Comparison of ENCODE assay signal across 8 cellular contexts in genomic region chr2:109613922-109614714, GRCh38. TPM values are rescaled to one million over a fixed set of nuclear protein-coding genes. Genes with fewer than 3 reads are reported as not detected.
DNase-seq lines count a peak whose midpoint lies in the region; ATAC-seq and TF ChIP-seq lines count a peak whose summit lies in the region.

SEPTIN10 (minus strand) TSS chr2:109613966; CDS start chr2:109613827, 139 bp downstream.
SOWAHC (plus strand) TSS chr2:109614364; CDS start chr2:109614490, 126 bp downstream.

- peak within 1 kb of the TSS; percentile 88 to 98 for H3K27ac ChIP-seq in left lung

- peak; percentile 77 for ATAC-seq in GM18498 (IDR thresholded peaks at IDR 0.05; ENCODE audit: unreplicated experiment)
- ATAC-seq in HG02973 (IDR thresholded peaks at IDR 0.05; ENCODE audit: unreplicated experiment), result peak; percentile 84
- ATAC-seq in left lung, result peak; percentile 94

- peaks cover 15 to 40% of the 10 kb centered on the region in 2 donors for H3K4me1 ChIP-seq in left lung

- no peak for TF ChIP-seq CTCF in left lung (IDR thresholded peaks at IDR 0.05)

- DNase-seq in NCI-H2227 treated with DMSO at 0.1 percent for 48 hours (lab: John Stamatoyannopoulos, UW) (peak; percentile 96), dermis blood vessel endothelial cell (peak; percentile 100), left lung (peak; percentile 96 to 98), NOMO-1 (lab: John Stamatoyannopoulos, UW; ENCODE audit: unreplicated experiment in 2 of 2) (no peak)
- peak; percentile 59 to 63 for DNase-seq in activated CD4-positive, alpha-beta T cell treated with anti-CD3 and anti-CD28 coated beads, Interleukin-2, amount 50 U/mL, for 4 hours
- DNase-seq in stimulated activated CD4-positive, alpha-beta T cell treated with anti-CD3 and anti-CD28 coated beads, Interleukin-1b, Interleukin-23, amount 100 ng/mL, for 48 hours, result peak; percentile 78

- no peaks in the 10 kb centered on the region for H3K9me3 ChIP-seq in left lung

- H3K4me3 ChIP-seq in left lung, result peak within 1 kb of the TSS; percentile 57 to 74

- peaks cover 0 to 86% of the 10 kb centered on the region in 2 donors for H3K27me3 ChIP-seq in left lung

- intact Hi-C loops in left lung (cut with DNase I), result no loop called here

- no peaks in the 10 kb centered on the region for H3K36me3 ChIP-seq in left lung

RNA-seq across cellular contexts. Expression of gene SEPTIN10, which starts in this region (rescaled TPM):
- total RNA-seq in dermis blood vessel endothelial cell, result 149 and 179 TPM in 2 replicates
- 10 to 100 TPM; 66.6 to 73.8 TPM for total RNA-seq in left lung

RNA-seq across cellular contexts. Expression of gene SOWAHC, which starts in this region (rescaled TPM):
- 11.1 and 14.3 TPM in 2 replicates for total RNA-seq in dermis blood vessel endothelial cell
- total RNA-seq in left lung, result 10 to 100 TPM; 11.2 to 12.6 TPM

Comparison
In these comparisons a context has a peak if more than half of its experiments do, and no peak if none do; other contexts are left out.
1. DNase-seq: peak in NCI-H2227 treated with DMSO at 0.1 percent for 48 hours (single experiment), activated CD4-positive, alpha-beta T cell treated with anti-CD3 and anti-CD28 coated beads, Interleukin-2, amount 50 U/mL, for 4 hours (2 of 2), dermis blood vessel endothelial cell (single experiment), left lung (2 of 2) and stimulated activated CD4-positive, alpha-beta T cell treated with anti-CD3 and anti-CD28 coated beads, Interleukin-1b, Interleukin-23, amount 100 ng/mL, for 48 hours (single experiment); none in NOMO-1 (0 of 2).
2. Peak in every context shown above with its lines, with median percentiles within 50 percentile points of each other: ATAC-seq.